1 cellular context compared by ENCODE assay signal in genomic region chr2:164810843-164811242, GRCh38.
TF ChIP-seq lines count a peak whose summit lies in the region.

No MANE protein-coding gene starts in this region.

TF ChIP-seq in HepG2, 621 proteins besides CTCF, POLR2A, EP300 and RAD21 (continued from another document and continues in another):
- TF ChIP-seq ZBTB10 (CRISPR knock-in tag; IDR thresholded peaks at IDR 0.05; ENCODE audit: borderline replicate concordance) (no peak), SNAPC4 (CRISPR knock-in tag; IDR thresholded peaks at IDR 0.05) (no peak), MXI1 (IDR thresholded peaks at IDR 0.05; ENCODE audit: borderline replicate concordance, low read depth, low read length) (no peak), NR2F6 (IDR thresholded peaks at IDR 0.05) (peak; percentile 88), NR2F6 (CRISPR knock-in tag; IDR thresholded peaks at IDR 0.05) (peak; percentile 77), SMYD3 (CRISPR knock-in tag; IDR thresholded peaks at IDR 0.05) (0 out of 2 replicates have a peak, but pooled peaks have one; percentile 80), HNF4G (IDR thresholded peaks at IDR 0.05; ENCODE audit: borderline replicate concordance, low read depth, low read length) (peak; percentile 72; the same call in 1 of the 2 replicates), HNF4G (CRISPR knock-in tag; IDR thresholded peaks at IDR 0.05; ENCODE audit: borderline replicate concordance, low read depth) (no peak), ZNF614 (CRISPR knock-in tag; IDR thresholded peaks at IDR 0.05; ENCODE audit: borderline replicate concordance) (peak; percentile 85; the same call in 1 of the 2 replicates), ZSCAN29 (CRISPR knock-in tag; conservative IDR thresholded peaks at IDR 0.05) (no peak), JUNB (CRISPR knock-in tag; IDR thresholded peaks at IDR 0.05; ENCODE audit: borderline replicate concordance) (peak; percentile 40; the same call in 1 of the 2 replicates), HOXA5 (CRISPR knock-in tag; IDR thresholded peaks at IDR 0.05) (peak; percentile 97), SNAPC2 (CRISPR knock-in tag; IDR thresholded peaks at IDR 0.05) (0 out of 2 replicates have a peak, but pooled peaks have one; percentile 47), ZFP41 (CRISPR knock-in tag; IDR thresholded peaks at IDR 0.05; ENCODE audit: borderline replicate concordance) (no peak), YEATS4 (CRISPR knock-in tag; IDR thresholded peaks at IDR 0.05; ENCODE audit: borderline replicate concordance) (peak; percentile 69; the same call in 1 of the 2 replicates), LCORL (IDR thresholded peaks at IDR 0.05) (peak; percentile 89), LCORL (CRISPR knock-in tag; IDR thresholded peaks at IDR 0.05) (peak; percentile 63), RARA (CRISPR knock-in tag; IDR thresholded peaks at IDR 0.05) (peak; percentile 93), AHDC1 (CRISPR knock-in tag; IDR thresholded peaks at IDR 0.05; ENCODE audit: borderline replicate concordance) (peak; percentile 91), HMG20A (CRISPR knock-in tag; IDR thresholded peaks at IDR 0.05; ENCODE audit: borderline replicate concordance) (peak; percentile 97), ZNF550 (CRISPR knock-in tag; IDR thresholded peaks at IDR 0.05; ENCODE audit: borderline replicate concordance) (no peak), BRCA1 (CRISPR knock-in tag; IDR thresholded peaks at IDR 0.05) (0 out of 2 replicates have a peak, but pooled peaks have one; percentile 60), ATF4 (CRISPR knock-in tag; IDR thresholded peaks at IDR 0.05) (peak; percentile 46 to 98; a peak in 2 of 4 replicates), MIER2 (CRISPR knock-in tag; IDR thresholded peaks at IDR 0.05) (peak; percentile 77; the same call in 1 of the 2 replicates), THAP11 (CRISPR knock-in tag; IDR thresholded peaks at IDR 0.05) (peak; percentile 80), ZNF274 (CRISPR knock-in tag; IDR thresholded peaks at IDR 0.05) (no peak), ZNF660 (CRISPR knock-in tag; IDR thresholded peaks at IDR 0.05; ENCODE audit: borderline replicate concordance, low read depth) (no peak), ZSCAN20 (CRISPR knock-in tag; IDR thresholded peaks at IDR 0.05; ENCODE audit: borderline replicate concordance) (0 out of 2 replicates have a peak, but pooled peaks have one; percentile 20), HOXA7 (CRISPR knock-in tag; IDR thresholded peaks at IDR 0.05) (no peak), FOSL2 (CRISPR knock-in tag; IDR thresholded peaks at IDR 0.05) (peak; percentile 59; the same call in 1 of the 2 replicates), MEF2D (CRISPR knock-in tag; IDR thresholded peaks at IDR 0.05) (peak; percentile 45; the same call in 1 of the 2 replicates), SOX5 (CRISPR knock-in tag; IDR thresholded peaks at IDR 0.05; ENCODE audit: borderline replicate concordance) (peak; percentile 91), ZNF609 (CRISPR knock-in tag; IDR thresholded peaks at IDR 0.05; ENCODE audit: borderline replicate concordance) (peak; percentile 87), ZNF10 (CRISPR knock-in tag; IDR thresholded peaks at IDR 0.05; ENCODE audit: borderline replicate concordance, low read depth) (no peak), ZNF143 (CRISPR knock-in tag; IDR thresholded peaks at IDR 0.05) (no peak), TEAD3 (CRISPR knock-in tag; optimal IDR thresholded peaks at IDR 0.05; ENCODE audit: borderline replicate concordance) (peak; percentile 53), ZFYVE20 (CRISPR knock-in tag; IDR thresholded peaks at IDR 0.05; ENCODE audit: borderline replicate concordance, low read depth) (no peak), TFE3 (CRISPR knock-in tag; IDR thresholded peaks at IDR 0.05) (peak; percentile 56; the same call in 1 of the 2 replicates), SSRP1 (CRISPR knock-in tag; IDR thresholded peaks at IDR 0.05) (peak; percentile 73; the same call in 1 of the 2 replicates), RBM22 (optimal IDR thresholded peaks at IDR 0.05; ENCODE audit: low read length) (no peak), ZNF431 (CRISPR knock-in tag; IDR thresholded peaks at IDR 0.05; ENCODE audit: borderline replicate concordance, low read depth) (no peak)
